18 cellular contexts compared by ENCODE assay signal in genomic region chr10:22657028-22657427, GRCh38. TPM values are rescaled to one million over a fixed set of nuclear protein-coding genes. Genes with fewer than 3 reads are reported as not detected.
A peak's percentile ranks its signal among the peaks of the same experiment; 100 is the strongest.
DNase-seq lines count a peak whose midpoint lies in the region; ATAC-seq and TF ChIP-seq lines count a peak whose summit lies in the region.
"Had no signal": no experiment of that assay in that cellular context is flagged by ENCODE, and none has a peak within 500 bp of the region (broad histone marks: within the 10 kb centered on the region; RNA-seq: fewer than 3 reads in every experiment).

No MANE protein-coding gene starts in this region.

- intact Hi-C loops in cardiac septum (cut with DNase I) = loop anchor here (5.0 kb wide), 1 partner anchor 35 kb away; no protein-coding TSS in a partner anchor

- DNase-seq in cardiac muscle cell (ENCODE audit: low read depth in 1 of 2, low spot score in 1 of 2) (no peak), cardiac septum (ENCODE audit: low spot score) (no peak), mesothelial cell of epicardium (ENCODE audit: low spot score in 2 of 2, unreplicated experiment in 2 of 2) (no peak), NCI-H1436 (lab: John Stamatoyannopoulos, UW) (no peak), epidermal melanocyte (ENCODE audit: insufficient read length, low spot score) (no peak), superior temporal gyrus (ENCODE audit: extremely low spot score) (no peak)
- DNase-seq in activated naive CD8-positive, alpha-beta T cell treated with anti-CD3 and anti-CD28 coated beads for 36 hours = no peak
- DNase-seq: activated effector memory CD4-positive, alpha-beta T cell treated with Interleukin-2 at 50 U/mL for 16 hours; colonic mucosa; GOT3; mesendoderm; NCI-H1930; NK-92 treated with Interleukin-12 subunit alpha and Interleukin-12 subunit beta, amount 100 ng/mL, for 24 hours had no signal

- H3K4me3 Mint-ChIP-seq in activated naive CD8-positive, alpha-beta T cell treated with anti-CD3 and anti-CD28 coated beads for 36 hours = peak overlapping the region; percentile 64
- H3K4me3 Mint-ChIP-seq in mesothelial cell of epicardium = no peak overlapping the region

- no peak for ATAC-seq in HG03469 (IDR thresholded peaks at IDR 0.05; ENCODE audit: unreplicated experiment)

- no peaks in the 10 kb centered on the region for H3K36me3 ChIP-seq in cardiac muscle cell
- H3K36me3 ChIP-seq: colonic mucosa had no signal

- H3K4me1 Mint-ChIP-seq in activated naive CD8-positive, alpha-beta T cell treated with anti-CD3 and anti-CD28 coated beads for 36 hours = peaks cover 93% of the 10 kb centered on the region
- peaks cover 86% of the 10 kb centered on the region for H3K4me1 Mint-ChIP-seq in mesothelial cell of epicardium

- H3K4me3 ChIP-seq in cardiac muscle cell = no peak overlapping the region
- H3K4me3 ChIP-seq: BLaER1 treated with 17β-estradiol and CSF1 and Interleukin-3, amounts not matched to agents 10 nM and 100 nM; colonic mucosa; SJSA1 had no signal

- peaks cover 13% of the 10 kb centered on the region for H3K4me1 ChIP-seq in cardiac muscle cell (ENCODE audit: low read depth)

- TF ChIP-seq CTCF in cardiac muscle cell (IDR thresholded peaks at IDR 0.05; ENCODE audit: low read depth, low read length) (no peak), mesothelial cell of epicardium (IDR thresholded peaks at IDR 0.05; ENCODE audit: unreplicated experiment) (no peak)

- H3K27me3 ChIP-seq in cardiac muscle cell = no peaks in the 10 kb centered on the region
- H3K27me3 ChIP-seq: BLaER1 treated with 17β-estradiol and CSF1 and Interleukin-3, amounts not matched to agents 10 nM and 100 nM; colonic mucosa; SJSA1 had no signal

- H3K9me3 ChIP-seq in cardiac muscle cell (ENCODE audit: low read depth) = no peaks in the 10 kb centered on the region
- H3K9me3 ChIP-seq: BLaER1 treated with 17β-estradiol and CSF1 and Interleukin-3, amounts not matched to agents 10 nM and 100 nM; colonic mucosa; SJSA1 had no signal

- H3K27ac Mint-ChIP-seq in activated naive CD8-positive, alpha-beta T cell treated with anti-CD3 and anti-CD28 coated beads for 36 hours = peak overlapping the region; percentile 99
- peak overlapping the region; percentile 93 for H3K27ac Mint-ChIP-seq in mesothelial cell of epicardium
- H3K27ac Mint-ChIP-seq: progenitor cell of endocrine pancreas had no signal

- peaks cover 53% of the 10 kb centered on the region for H3K36me3 Mint-ChIP-seq in activated naive CD8-positive, alpha-beta T cell treated with anti-CD3 and anti-CD28 coated beads for 36 hours
- H3K36me3 Mint-ChIP-seq in mesothelial cell of epicardium = no peaks in the 10 kb centered on the region

- peak overlapping the region; percentile 5 for H3K27ac ChIP-seq in cardiac muscle cell
- H3K27ac ChIP-seq: BLaER1 treated with 17β-estradiol and CSF1 and Interleukin-3, amounts not matched to agents 10 nM and 100 nM; colonic mucosa; HL-60; SJSA1 had no signal

- no peaks in the 10 kb centered on the region for H3K27me3 Mint-ChIP-seq in activated naive CD8-positive, alpha-beta T cell treated with anti-CD3 and anti-CD28 coated beads for 36 hours
- H3K27me3 Mint-ChIP-seq in mesothelial cell of epicardium (ENCODE audit: low read depth) = no peaks in the 10 kb centered on the region
- H3K27me3 Mint-ChIP-seq: progenitor cell of endocrine pancreas had no signal

- peaks cover 2% of the 10 kb centered on the region for H3K9me3 Mint-ChIP-seq in activated naive CD8-positive, alpha-beta T cell treated with anti-CD3 and anti-CD28 coated beads for 36 hours
- H3K9me3 Mint-ChIP-seq in mesothelial cell of epicardium = no peaks in the 10 kb centered on the region

RNA-seq across cellular contexts. Expression of gene PIP4K2A, which starts 57.4 kb away (rescaled TPM):
- total RNA-seq in cardiac muscle cell (12.9 and 23.9 TPM in 2 replicates), cardiac septum (20.0 TPM), mesothelial cell of epicardium (33.6 to 37.6 TPM (median 34.9 TPM) in 3 replicates)
- 12.1 and 15.1 TPM in 2 replicates for polyA plus RNA-seq in cardiac muscle cell
- 100 to 1,000 TPM; 111 to 118 TPM for total RNA-seq in activated naive CD8-positive, alpha-beta T cell treated with anti-CD3 and anti-CD28 coated beads for 36 hours
